In genomic region chr3:126845910-126846309, GRCh38 we compare ENCODE assay signal across 30 cellular contexts.
DNase-seq lines count a peak whose midpoint lies in the region; ATAC-seq, FAIRE-seq and TF ChIP-seq lines count a peak whose summit lies in the region.
"Had no signal": no experiment of that assay in that cellular context is flagged by ENCODE, and none has a peak within 500 bp of the region (broad histone marks: within the 10 kb centered on the region; RNA-seq: fewer than 3 reads in every experiment).

No MANE protein-coding gene starts in this region.

- DNase-seq in NCI-H146 (lab: John Stamatoyannopoulos, UW): peak; percentile 43
- DNase-seq in NCI-H2227 (lab: John Stamatoyannopoulos, UW; ENCODE audit: unreplicated experiment): peak; percentile 18
- DNase-seq in K562 (ENCODE audit: extremely low read depth in 1 of 4, low spot score in 3 of 4): peak in 1 of 4 experiments; percentile 21
- DNase-seq in vagina (ENCODE audit: extremely low spot score in 2 of 2): peak; percentile 8 to 52
- no peak for DNase-seq in glomerular visceral epithelial cell (ENCODE audit: extremely low spot score)
- DNase-seq in OCI-M1 (lab: John Stamatoyannopoulos, UW): no peak
- DNase-seq in erythroblast (lab: John Stamatoyannopoulos, UW): no peak
- DNase-seq: activated CD4-positive, alpha-beta T cell treated with anti-CD3 and anti-CD28 coated beads for 4 hours; activated naive CD8-positive, alpha-beta T cell treated with anti-CD3 and anti-CD28 coated beads, Interleukin-2, amount 50 U/mL, for 24 hours; activated T-cell treated with anti-CD3 and anti-CD28 coated beads, Interleukin-2, amount 50 U/mL, for 4 hours; C1 segment of cervical spinal cord; DMS79 treated with DMSO at 0.1 percent for 48 hours; effector memory CD8-positive, alpha-beta T cell; GDM1; head of caudate nucleus; kidney; naive thymus-derived CD4-positive, alpha-beta T cell; NCI-H1694; NCI-H345; nucleus accumbens; SIG-M5; sigmoid colon; stimulated activated CD4-positive, alpha-beta T cell treated with anti-CD3 and anti-CD28 coated beads, Interleukin-4, amount 100 ng/mL, for 1 hour; T1000; thyroid gland had no signal

- TF ChIP-seq RAD21 in K562 (CRISPR knock-in tag; conservative IDR thresholded peaks at IDR 0.05 in 1 of 2, IDR thresholded peaks at IDR 0.05 in 1 of 2): peak in 1 of 2 experiments; percentile 26; a peak in 1 of 4 replicates

- H3K27ac ChIP-seq in K562 (ENCODE audit: extremely low read depth, low read depth, low read length): no peak overlapping the region
- H3K27ac ChIP-seq in vagina: no peak overlapping the region
- H3K27ac ChIP-seq: coronary artery, prostate gland, sigmoid colon, thyroid gland, VCaP had no signal

- H3K4me3 ChIP-seq in K562 (no peak overlapping the region), vagina (no peak overlapping the region)
- H3K4me3 ChIP-seq: coronary artery, prostate gland, sigmoid colon, thyroid gland had no signal

- WGBS in K562 (ENCODE audit: insufficient coverage, low coverage, missing lambda C conversion rate): 0% methylated on average over 1 of the region's 1 CpG

- H3K27me3 ChIP-seq in K562 (ENCODE audit: control insufficient read depth in 2 of 2, insufficient read depth in 2 of 2, low read length in 2 of 2) (no peaks in the 10 kb centered on the region), vagina (no peaks in the 10 kb centered on the region)
- H3K27me3 ChIP-seq: sigmoid colon, thyroid gland had no signal

- peak in 2 of 3 experiments; percentile 7 to 17; a peak in 1 of 6 replicates for TF ChIP-seq CTCF in K562 (IDR thresholded peaks at IDR 0.05 in 2 of 3, conservative IDR thresholded peaks at IDR 0.05 in 1 of 3; ENCODE audit: insufficient read depth in 2 of 3, low read depth in 1 of 3, low read length in 3 of 3)
- no peak for TF ChIP-seq CTCF in vagina (IDR thresholded peaks at IDR 0.05)

- no peaks in the 10 kb centered on the region for H3K36me3 ChIP-seq in K562 (ENCODE audit: control insufficient read depth, insufficient read depth, low read length)
- no peaks in the 10 kb centered on the region for H3K36me3 ChIP-seq in vagina
- H3K36me3 ChIP-seq: prostate gland, sigmoid colon, thyroid gland had no signal

- TF ChIP-seq POLR2A in K562 (conservative IDR thresholded peaks at IDR 0.05): no peak
- TF ChIP-seq POLR2A in vagina (IDR thresholded peaks at IDR 0.05): no peak
- no peak for TF ChIP-seq POLR2A in erythroblast (IDR thresholded peaks at IDR 0.05; ENCODE audit: low read length)

- peak; percentile 76 for ATAC-seq in K562
- ATAC-seq: activated naive CD8-positive, alpha-beta T cell treated with anti-CD3 and anti-CD28 coated beads, Interleukin-2, amount 50 U/mL, for 24 hours; activated T-cell treated with anti-CD3 and anti-CD28 coated beads, Interleukin-2, amount 50 U/mL, for 4 hours; effector memory CD8-positive, alpha-beta T cell; HCT116; naive thymus-derived CD4-positive, alpha-beta T cell had no signal

- CTCF ChIA-PET in K562 (lab: Yijun Ruan, JAX; ENCODE audit: low intra/inter-chr PET ratio): no interaction called here

- H2AFZ ChIP-seq in K562 (ENCODE audit: low read depth, low read length): no peak overlapping the region

- POLR2A ChIA-PET in K562 (lab: Yijun Ruan, JAX): interaction anchor here (1.1 to 2.4 kb wide), 2 partner anchors 10 to 89 kb away, joined by 4 to 9 read pairs; no protein-coding TSS in a partner anchor

- H3K4me2 ChIP-seq in K562 (ENCODE audit: insufficient read depth, low read length): no peak overlapping the region

- H3K9me3 ChIP-seq in K562 (replicated peaks; ENCODE audit: control insufficient read depth, insufficient read depth, low read depth, low read length): no peaks in the 10 kb centered on the region
- H3K9me3 ChIP-seq in vagina: no peaks in the 10 kb centered on the region
- H3K9me3 ChIP-seq: prostate gland, sigmoid colon, thyroid gland had no signal

- no peak for TF ChIP-seq EP300 in K562 (IDR thresholded peaks at IDR 0.05; ENCODE audit: low read length)

- H3K9me1 ChIP-seq in K562 (ENCODE audit: control insufficient read depth, insufficient read depth, low read length): peaks cover 4% of the 10 kb centered on the region

- no peaks in the 10 kb centered on the region for H4K20me1 ChIP-seq in K562 (replicated peaks; ENCODE audit: control insufficient read depth, insufficient read depth, low read length)

- no peaks in the 10 kb centered on the region for H3K79me2 ChIP-seq in K562 (ENCODE audit: control insufficient read depth, insufficient read depth, low read length)

- in situ Hi-C loops in K562 (cut with MboI): no loop called here

- H3K4me1 ChIP-seq in K562 (replicated peaks in 1 of 2; ENCODE audit: control insufficient read depth in 2 of 2, insufficient read depth in 2 of 2, low read length in 2 of 2): peaks cover 0 to 8% of the 10 kb centered on the region in 2 experiments; a peak in 4 of 5 replicates
- no peaks in the 10 kb centered on the region for H3K4me1 ChIP-seq in vagina
- H3K4me1 ChIP-seq: prostate gland had no signal

- BruUV-seq in K562 (replicated peaks; lab: Mats Ljungman, UMichigan): no TSS peak

- intact Hi-C loops in K562 (cut with micrococcal nuclease): no loop called here
- intact Hi-C loops in vagina (cut with DNase I): no loop called here

- FAIRE-seq in K562 (lab: Jason Lieb, UNC): no peak
- FAIRE-seq: astrocyte, kidney had no signal

- no peak overlapping the region for H3K9ac ChIP-seq in K562 (ENCODE audit: insufficient read depth in 1 of 2, low read depth in 2 of 2, low read length in 2 of 2)

TF ChIP-seq in K562, 482 proteins besides CTCF, POLR2A, EP300 and RAD21:
- TF ChIP-seq SMARCA4 (IDR thresholded peaks at IDR 0.05) (peak; percentile 31; the same call in 1 of the 2 replicates), ZFP1 (CRISPR knock-in tag; IDR thresholded peaks at IDR 0.05) (no peak), SMARCE1 (IDR thresholded peaks at IDR 0.05) (peak; percentile 34; the same call in 1 of the 2 replicates), MEIS2 (IDR thresholded peaks at IDR 0.05; ENCODE audit: partially characterized antibody) (peak; percentile 34)

Comparison
In these comparisons a context has a peak if more than half of its experiments do, and no peak if none do; other contexts are left out.
1. DNase-seq: peak in NCI-H146 (single experiment), NCI-H2227 (single experiment) and vagina (2 of 2); none in glomerular visceral epithelial cell (single experiment), OCI-M1 (single experiment) and erythroblast (0 of 2).
2. CTCF ChIP-seq: peak in K562 (2 of 3); none in vagina (0 of 3).